Comparison of ENCODE assay signal across 18 cellular contexts in genomic region chrX:153349952-153350351, GRCh38. TPM values are rescaled to one million over a fixed set of nuclear protein-coding genes. Genes with fewer than 3 reads are reported as not detected.
DNase-seq lines count a peak whose midpoint lies in the region; ATAC-seq, FAIRE-seq and TF ChIP-seq lines count a peak whose summit lies in the region.
"Had no signal": no experiment of that assay in that cellular context is flagged by ENCODE, and none has a peak within 500 bp of the region (broad histone marks: within the 10 kb centered on the region; RNA-seq: fewer than 3 reads in every experiment).

No MANE protein-coding gene starts in this region.

- POLR2A ChIA-PET in activated CD8-positive, alpha-beta T cell treated with anti-CD3 and anti-CD28 coated beads, Interleukin-2, amount 10 ng/mL, durations not matched to agents 7 days and 5 days (lab: Charles Lee) = no interaction called here

- no peak overlapping the region for H3K4me3 Mint-ChIP-seq in stimulated activated naive CD8-positive, alpha-beta T cell treated with anti-CD3 and anti-CD28 coated beads, Interleukin-15, amount 100 ng/mL, for 72 hours
- H3K4me3 Mint-ChIP-seq in activated CD8-positive, alpha-beta T cell treated with anti-CD3 and anti-CD28 coated beads, Interleukin-2, amount 10 ng/mL, durations not matched to agents 7 days and 5 days = no peak overlapping the region
- H3K4me3 Mint-ChIP-seq: CD14-positive monocyte; CD8-positive, alpha-beta memory T cell; HFFc6 had no signal

- no peak for FAIRE-seq in GM12891 (lab: Jason Lieb, UNC)
- FAIRE-seq: A204.1, GM12878 had no signal

- no peaks in the 10 kb centered on the region for H3K9me3 Mint-ChIP-seq in stimulated activated naive CD8-positive, alpha-beta T cell treated with anti-CD3 and anti-CD28 coated beads, Interleukin-15, amount 100 ng/mL, for 72 hours
- no peaks in the 10 kb centered on the region for H3K9me3 Mint-ChIP-seq in activated CD8-positive, alpha-beta T cell treated with anti-CD3 and anti-CD28 coated beads, Interleukin-2, amount 10 ng/mL, durations not matched to agents 7 days and 5 days (ENCODE audit: insufficient read depth)
- H3K9me3 Mint-ChIP-seq: CD8-positive, alpha-beta memory T cell; HFFc6 had no signal

- peaks cover 38% of the 10 kb centered on the region for H3K4me1 Mint-ChIP-seq in stimulated activated naive CD8-positive, alpha-beta T cell treated with anti-CD3 and anti-CD28 coated beads, Interleukin-15, amount 100 ng/mL, for 72 hours
- H3K4me1 Mint-ChIP-seq in activated CD8-positive, alpha-beta T cell treated with anti-CD3 and anti-CD28 coated beads, Interleukin-2, amount 10 ng/mL, durations not matched to agents 7 days and 5 days (ENCODE audit: low read depth) = peaks cover 12% of the 10 kb centered on the region
- H3K4me1 Mint-ChIP-seq: CD14-positive monocyte had no signal

- peak; percentile 76 for ATAC-seq in stimulated activated naive CD8-positive, alpha-beta T cell treated with anti-CD3 and anti-CD28 coated beads, Interleukin-15, amount 100 ng/mL, for 72 hours
- no peak for ATAC-seq in stimulated activated naive CD8-positive, alpha-beta T cell treated with anti-CD3 and anti-CD28 coated beads, Interleukin-15, Interleukin-2, amounts not matched to agents 100 U/mL and 50 U/mL, for 24 hours
- ATAC-seq in activated CD8-positive, alpha-beta T cell treated with anti-CD3 and anti-CD28 coated beads, Interleukin-2, amount 10 ng/mL, durations not matched to agents 7 days and 5 days = peak; percentile 42
- no peak for ATAC-seq in GM18870 (IDR thresholded peaks at IDR 0.05; ENCODE audit: unreplicated experiment)
- no peak for ATAC-seq in GM18498 (IDR thresholded peaks at IDR 0.05; ENCODE audit: unreplicated experiment)
- ATAC-seq: GM12878 had no signal

- DNase-seq in stimulated activated naive CD8-positive, alpha-beta T cell treated with anti-CD3 and anti-CD28 coated beads, Interleukin-15, amount 100 ng/mL, for 72 hours = no peak
- no peak for DNase-seq in stimulated activated naive CD8-positive, alpha-beta T cell treated with anti-CD3 and anti-CD28 coated beads, Interleukin-15, Interleukin-2, amounts not matched to agents 100 U/mL and 50 U/mL, for 24 hours
- DNase-seq in GM12891 (ENCODE audit: insufficient read length, low spot score) (no peak), NCI-H2171 (lab: John Stamatoyannopoulos, UW) (no peak)
- DNase-seq in activated CD8-positive, alpha-beta T cell treated with anti-CD3 and anti-CD28 coated beads, Interleukin-2, amount 10 ng/mL, durations not matched to agents 7 days and 5 days = no peak
- DNase-seq: Caco-2; CD8-positive, alpha-beta memory T cell; DND-41; HCEC 1CT; HFFc6 had no signal

- no peaks in the 10 kb centered on the region for H3K27me3 Mint-ChIP-seq in stimulated activated naive CD8-positive, alpha-beta T cell treated with anti-CD3 and anti-CD28 coated beads, Interleukin-15, amount 100 ng/mL, for 72 hours
- no peaks in the 10 kb centered on the region for H3K27me3 Mint-ChIP-seq in activated CD8-positive, alpha-beta T cell treated with anti-CD3 and anti-CD28 coated beads, Interleukin-2, amount 10 ng/mL, durations not matched to agents 7 days and 5 days (ENCODE audit: low read depth)

- H3K27ac Mint-ChIP-seq in stimulated activated naive CD8-positive, alpha-beta T cell treated with anti-CD3 and anti-CD28 coated beads, Interleukin-15, amount 100 ng/mL, for 72 hours = no peak overlapping the region
- H3K27ac Mint-ChIP-seq in activated CD8-positive, alpha-beta T cell treated with anti-CD3 and anti-CD28 coated beads, Interleukin-2, amount 10 ng/mL, durations not matched to agents 7 days and 5 days = peak overlapping the region; percentile 75
- H3K27ac Mint-ChIP-seq: CD8-positive, alpha-beta memory T cell; HFFc6 had no signal

- CTCF ChIA-PET in activated CD8-positive, alpha-beta T cell treated with anti-CD3 and anti-CD28 coated beads, Interleukin-2, amount 10 ng/mL, durations not matched to agents 7 days and 5 days (lab: Charles Lee) = no interaction called here

- peaks cover 53% of the 10 kb centered on the region for H3K36me3 Mint-ChIP-seq in activated CD8-positive, alpha-beta T cell treated with anti-CD3 and anti-CD28 coated beads, Interleukin-2, amount 10 ng/mL, durations not matched to agents 7 days and 5 days (ENCODE audit: low read depth)

- no peak for TF ChIP-seq POLR2A in GM12891 (IDR thresholded peaks at IDR 0.05; ENCODE audit: low read depth, low read length)

TF ChIP-seq in GM12891, 5 proteins besides CTCF, POLR2A, EP300 and RAD21:
- TF ChIP-seq PAX5 (IDR thresholded peaks at IDR 0.05; ENCODE audit: insufficient read depth, low read length, severe bottlenecking) (no peak), POLR2AphosphoS5 (IDR thresholded peaks at IDR 0.05; ENCODE audit: low read depth, low read length) (0 out of 2 replicates have a peak, but pooled peaks have one; percentile 16)

RNA-seq across cellular contexts. Expression of gene ZNF275, which starts 16.0 kb away (rescaled TPM):
- 5.5 TPM for polyA plus RNA-seq in GM12891 (2012; ENCODE audit: low read depth, missing spikeins)
- total RNA-seq in activated CD8-positive, alpha-beta T cell treated with anti-CD3 and anti-CD28 coated beads, Interleukin-2, amount 10 ng/mL, durations not matched to agents 7 days and 5 days = 10 to 100 TPM; 20.8 to 22.3 TPM

RNA-seq across cellular contexts. Expression of gene PNMA6F, which starts 28.4 kb away (rescaled TPM):
- polyA plus RNA-seq in GM12891 (2012; ENCODE audit: low read depth, missing spikeins) = not detected
- not detected for total RNA-seq in activated CD8-positive, alpha-beta T cell treated with anti-CD3 and anti-CD28 coated beads, Interleukin-2, amount 10 ng/mL, durations not matched to agents 7 days and 5 days
- total RNA-seq: Caco-2; CD8-positive, alpha-beta memory T cell; GM12878; H4; HFFc6 had no signal
- polyA plus RNA-seq: BJ; CD14-positive monocyte; CD8-positive, alpha-beta memory T cell; GM12878 had no signal

RNA-seq across cellular contexts. Expression of gene PNMA6E, which starts 51.2 kb away (rescaled TPM):
- polyA plus RNA-seq in GM12891 (2012; ENCODE audit: low read depth, missing spikeins) = not detected
- not detected for total RNA-seq in activated CD8-positive, alpha-beta T cell treated with anti-CD3 and anti-CD28 coated beads, Interleukin-2, amount 10 ng/mL, durations not matched to agents 7 days and 5 days
- total RNA-seq: Caco-2; CD8-positive, alpha-beta memory T cell; G401; GM12878; H4; HFFc6 had no signal
- polyA plus RNA-seq: BJ; CD14-positive monocyte; CD8-positive, alpha-beta memory T cell; GM12878 had no signal

Comparison
In these comparisons a context has a peak if more than half of its experiments do, and no peak if none do; other contexts are left out.
1. ATAC-seq: peak in stimulated activated naive CD8-positive, alpha-beta T cell treated with anti-CD3 and anti-CD28 coated beads, Interleukin-15, amount 100 ng/mL, for 72 hours (single experiment) and activated CD8-positive, alpha-beta T cell treated with anti-CD3 and anti-CD28 coated beads, Interleukin-2, amount 10 ng/mL, durations not matched to agents 7 days and 5 days (single experiment); none in stimulated activated naive CD8-positive, alpha-beta T cell treated with anti-CD3 and anti-CD28 coated beads, Interleukin-15, Interleukin-2, amounts not matched to agents 100 U/mL and 50 U/mL, for 24 hours (single experiment), GM18870 (single experiment) and GM18498 (single experiment).